10 cellular contexts compared by ENCODE assay signal in the genomic region with DNA sequence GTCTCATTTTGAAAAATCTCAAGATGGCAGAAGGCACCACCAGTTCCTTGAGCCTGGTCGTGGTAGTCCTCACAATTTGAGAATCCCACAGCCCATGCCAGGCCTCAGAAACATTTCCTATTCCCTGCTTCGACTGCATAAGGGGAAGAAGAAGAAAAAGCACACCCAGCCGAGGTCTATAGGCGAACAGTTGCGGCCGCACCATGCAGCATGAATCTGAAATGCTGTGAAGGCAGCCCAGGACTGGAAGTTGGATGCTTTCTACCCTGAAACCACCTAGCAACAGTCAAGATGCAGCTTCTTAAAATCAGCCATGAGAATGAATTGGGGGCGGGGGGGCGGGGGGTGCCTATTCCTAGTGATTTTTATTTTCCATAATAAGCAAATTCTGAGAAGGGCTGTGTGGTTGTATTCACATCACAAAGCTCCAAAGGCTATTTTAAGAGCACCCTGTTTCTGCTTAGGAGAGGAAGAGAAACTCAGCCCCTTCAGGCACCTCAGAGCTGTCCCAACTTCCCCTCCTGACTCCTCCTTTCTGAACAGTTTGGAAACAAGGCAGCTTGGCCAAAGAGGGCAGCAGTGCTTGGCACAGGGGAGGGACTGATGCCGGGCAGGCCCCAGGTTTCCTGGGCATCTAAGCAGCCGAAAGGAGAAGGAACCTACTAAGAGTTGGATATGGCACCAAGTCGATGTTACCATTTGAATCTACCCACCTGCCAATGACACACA.
DNase-seq lines count a peak whose midpoint lies in the region; ATAC-seq and TF ChIP-seq lines count a peak whose summit lies in the region.
"Had no signal": no experiment of that assay in that cellular context is flagged by ENCODE, and none has a peak within 500 bp of the region (broad histone marks: within the 10 kb centered on the region; RNA-seq: fewer than 3 reads in every experiment).

No MANE protein-coding gene starts in this region.

- intact Hi-C loops in Right ventricle myocardium inferior (cut with DNase I) (no loop called here), cardiac septum (cut with DNase I) (no loop called here), body of pancreas (cut with DNase I) (no loop called here), gastrocnemius medialis (cut with DNase I; ENCODE audit: low total_unique reads) (no loop called here)

- H3K27ac ChIP-seq in body of pancreas (peak overlapping the region in 3 of 4 donors; percentile 47 to 59 (median 56)), upper lobe of left lung (peak overlapping the region in 3 of 4 donors; percentile 9 to 45 (median 9)), gastrocnemius medialis (no peak overlapping the region)

- H3K27me3 ChIP-seq in body of pancreas, result no peaks in the 10 kb centered on the region
- no peaks in the 10 kb centered on the region for H3K27me3 ChIP-seq in upper lobe of left lung
- no peaks in the 10 kb centered on the region for H3K27me3 ChIP-seq in gastrocnemius medialis

- H3K36me3 ChIP-seq in body of pancreas (replicated peaks in 1 of 2; ENCODE audit: insufficient read depth in 1 of 2, low read depth in 2 of 2) (no peaks in the 10 kb centered on the region), upper lobe of left lung (no peaks in the 10 kb centered on the region), gastrocnemius medialis (no peaks in the 10 kb centered on the region)

- H3K9me3 ChIP-seq in body of pancreas (no peaks in the 10 kb centered on the region), upper lobe of left lung (no peaks in the 10 kb centered on the region), gastrocnemius medialis (no peaks in the 10 kb centered on the region)

- ATAC-seq in Right ventricle myocardium inferior (peak; percentile 59), HG03378 (IDR thresholded peaks at IDR 0.05; ENCODE audit: unreplicated experiment) (peak; percentile 62), body of pancreas (no peak), upper lobe of left lung (ENCODE audit: low FRiP score in 2 of 2) (peak; percentile 63 to 89), gastrocnemius medialis (no peak)

- H3K4me1 ChIP-seq in body of pancreas (peaks cover 14% of the 10 kb centered on the region), upper lobe of left lung (peaks cover 0 to 12% (median 4%) of the 10 kb centered on the region in 4 donors), gastrocnemius medialis (peaks cover 3 to 17% of the 10 kb centered on the region in 2 donors)

- TF ChIP-seq POLR2A in body of pancreas (IDR thresholded peaks at IDR 0.05), result no peak
- no peak for TF ChIP-seq POLR2A in upper lobe of left lung (IDR thresholded peaks at IDR 0.05)
- TF ChIP-seq POLR2A in gastrocnemius medialis (IDR thresholded peaks at IDR 0.05), result no peak

- in situ Hi-C loops in gastrocnemius medialis (cut with MboI; ENCODE audit: low sequenced_read_pairs in 4 of 4), result no loop called here

- WGBS in body of pancreas, 2 donors, result 77 to 86% methylated on average over 11 of the region's 11 CpGs
- WGBS in upper lobe of left lung, 2 donors, result 59 to 77% methylated on average over 11 of the region's 11 CpGs

- no peak for TF ChIP-seq EP300 in upper lobe of left lung (IDR thresholded peaks at IDR 0.05)

- H3K4me3 ChIP-seq in body of pancreas (no peak overlapping the region), upper lobe of left lung (no peak overlapping the region), gastrocnemius medialis (no peak overlapping the region)

- TF ChIP-seq CTCF in body of pancreas (IDR thresholded peaks at IDR 0.05) (no peak), upper lobe of left lung (IDR thresholded peaks at IDR 0.05) (no peak), gastrocnemius medialis (IDR thresholded peaks at IDR 0.05 in 4 of 5, conservative IDR thresholded peaks at IDR 0.05 in 1 of 5) (no peak)

- DNase-seq in Right ventricle myocardium inferior (ENCODE audit: missing footprints), result no peak
- DNase-seq in cardiac septum (ENCODE audit: low spot score), result no peak
- peak in 1 of 4 donors; percentile 57 for DNase-seq in body of pancreas
- peak in 1 of 2 donors; percentile 38 for DNase-seq in upper lobe of left lung
- no peak for DNase-seq in NCI-H526 (lab: John Stamatoyannopoulos, UW)
- DNase-seq in gastrocnemius medialis, result no peak
- no peak for DNase-seq in NCI-H2227 (lab: John Stamatoyannopoulos, UW; ENCODE audit: unreplicated experiment)
- DNase-seq: central memory CD4-positive, alpha-beta T cell; NCI-H82 had no signal

Comparison
In these comparisons a context has a peak if more than half of its experiments do, and no peak if none do; other contexts are left out.
1. ATAC-seq: peak in Right ventricle myocardium inferior (single experiment), HG03378 (single experiment) and upper lobe of left lung (2 of 2); none in body of pancreas (single experiment) and gastrocnemius medialis (0 of 2).
2. H3K27ac ChIP-seq: peak in body of pancreas (3 of 4) and upper lobe of left lung (3 of 4); none in gastrocnemius medialis (0 of 4).